Comparison of ENCODE assay signal across 1 cellular context in the genomic region with DNA sequence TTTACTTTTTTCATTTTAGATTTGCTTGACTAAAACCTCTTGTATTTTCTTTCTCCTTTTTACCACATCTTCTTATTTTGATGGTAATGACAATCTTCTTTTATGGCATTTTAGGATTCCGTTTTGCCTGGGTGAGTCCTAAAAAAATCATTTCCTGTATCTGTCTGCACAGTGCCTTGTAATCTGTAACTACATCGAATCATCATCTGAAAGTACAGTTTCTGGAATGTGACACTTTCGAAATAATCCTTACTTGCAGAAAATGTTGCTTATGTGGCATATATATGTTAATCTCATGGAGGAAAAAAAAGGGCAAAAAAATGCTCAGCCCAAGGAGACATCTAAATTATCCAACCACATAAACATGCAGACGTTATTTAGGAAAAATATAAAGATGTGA.
TF ChIP-seq lines count a peak whose summit lies in the region.

No MANE protein-coding gene starts in this region.

TF ChIP-seq in K562, 482 proteins besides CTCF, POLR2A, EP300 and RAD21:
- TF ChIP-seq MAFG (tag; conservative IDR thresholded peaks at IDR 0.05), result 0 out of 2 replicates have a peak, but pooled peaks have one; percentile 12
- TF ChIP-seq, protein P1, sequence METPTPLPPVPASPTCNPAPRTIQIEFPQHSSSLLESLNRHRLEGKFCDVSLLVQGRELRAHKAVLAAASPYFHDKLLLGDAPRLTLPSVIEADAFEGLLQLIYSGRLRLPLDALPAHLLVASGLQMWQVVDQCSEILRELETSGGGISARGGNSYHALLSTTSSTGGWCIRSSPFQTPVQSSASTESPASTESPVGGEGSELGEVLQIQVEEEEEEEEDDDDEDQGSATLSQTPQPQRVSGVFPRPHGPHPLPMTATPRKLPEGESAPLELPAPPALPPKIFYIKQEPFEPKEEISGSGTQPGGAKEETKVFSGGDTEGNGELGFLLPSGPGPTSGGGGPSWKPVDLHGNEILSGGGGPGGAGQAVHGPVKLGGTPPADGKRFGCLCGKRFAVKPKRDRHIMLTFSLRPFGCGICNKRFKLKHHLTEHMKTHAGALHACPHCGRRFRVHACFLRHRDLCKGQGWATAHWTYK (CRISPR knock-in tag; IDR thresholded peaks at IDR 0.05), result no peak
